20 cellular contexts compared by ENCODE assay signal in genomic region chr17:65287040-65287439, GRCh38.
DNase-seq lines count a peak whose midpoint lies in the region; ATAC-seq and TF ChIP-seq lines count a peak whose summit lies in the region.
"Had no signal": no experiment of that assay in that cellular context is flagged by ENCODE, and none has a peak within 500 bp of the region (broad histone marks: within the 10 kb centered on the region; RNA-seq: fewer than 3 reads in every experiment).

No MANE protein-coding gene starts in this region.

- H3K27ac ChIP-seq in endodermal cell (ENCODE audit: low read depth, low read length) = no peak overlapping the region
- no peak overlapping the region for H3K27ac ChIP-seq in osteoblast (ENCODE audit: low read depth, low read length)
- H3K27ac ChIP-seq in coronary artery = no peak overlapping the region
- H3K27ac ChIP-seq: HL-60, KMS-11, neutrophil, skin epidermis, transverse colon had no signal

- H3K36me3 ChIP-seq in endodermal cell (ENCODE audit: control insufficient read depth, insufficient read depth, low read length) (no peaks in the 10 kb centered on the region), osteoblast (ENCODE audit: insufficient read depth, low read length) (no peaks in the 10 kb centered on the region)
- H3K36me3 ChIP-seq: neutrophil, transverse colon had no signal

- H3K27me3 ChIP-seq in endodermal cell (ENCODE audit: control insufficient read depth, insufficient read depth, low read length, poor library complexity, severe bottlenecking) (no peaks in the 10 kb centered on the region), osteoblast (ENCODE audit: insufficient read depth, low read length) (no peaks in the 10 kb centered on the region)
- H3K27me3 ChIP-seq: neutrophil, transverse colon had no signal

- no peaks in the 10 kb centered on the region for H3K4me1 ChIP-seq in endodermal cell (ENCODE audit: control insufficient read depth, insufficient read depth, low read length)
- peaks cover 13% of the 10 kb centered on the region for H3K4me1 ChIP-seq in osteoblast (ENCODE audit: insufficient read depth, low read length)

- no peak overlapping the region for H3K27ac Mint-ChIP-seq in endodermal cell
- no peak overlapping the region for H3K27ac Mint-ChIP-seq in activated naive CD8-positive, alpha-beta T cell treated with anti-CD3 and anti-CD28 coated beads, Interleukin-2, amount 50 U/mL, for 24 hours
- H3K27ac Mint-ChIP-seq: stimulated activated naive B cell treated with anti-CD40 and anti-IgM and Interleukin-4, amounts not matched to agents 10 μg/mL and 1 μg/mL and 100 μg/mL, for 72 hours; T-helper 2 cell treated with Interferon-gamma antibody and Interleukin-4, amounts not matched to agents 5 μg/mL and 100 μg/mL, for 36 hours had no signal

- no peaks in the 10 kb centered on the region for H3K36me3 Mint-ChIP-seq in endodermal cell (ENCODE audit: low read depth)
- H3K36me3 Mint-ChIP-seq in activated naive CD8-positive, alpha-beta T cell treated with anti-CD3 and anti-CD28 coated beads, Interleukin-2, amount 50 U/mL, for 24 hours (ENCODE audit: low read depth) = no peaks in the 10 kb centered on the region
- H3K36me3 Mint-ChIP-seq: stimulated activated naive B cell treated with anti-CD40 and anti-IgM and Interleukin-4, amounts not matched to agents 10 μg/mL and 1 μg/mL and 100 μg/mL, for 72 hours had no signal

- H3K27me3 Mint-ChIP-seq in endodermal cell (ENCODE audit: insufficient read depth) = peaks cover 4% of the 10 kb centered on the region
- H3K27me3 Mint-ChIP-seq in activated naive CD8-positive, alpha-beta T cell treated with anti-CD3 and anti-CD28 coated beads, Interleukin-2, amount 50 U/mL, for 24 hours = no peaks in the 10 kb centered on the region

- no peak for ATAC-seq in activated naive CD8-positive, alpha-beta T cell treated with anti-CD3 and anti-CD28 coated beads, Interleukin-2, amount 50 U/mL, for 24 hours
- ATAC-seq in HG03439 (IDR thresholded peaks at IDR 0.05; ENCODE audit: unreplicated experiment) = no peak
- ATAC-seq: stimulated activated naive B cell treated with anti-CD40 and anti-IgM and Interleukin-4, amounts not matched to agents 10 μg/mL and 1 μg/mL and 100 μg/mL, for 72 hours had no signal

- H3K4me2 ChIP-seq in osteoblast (ENCODE audit: insufficient read depth, low read length) = peak overlapping the region; percentile 29
- H3K4me2 ChIP-seq: KMS-11 had no signal

- H3K9ac ChIP-seq in endodermal cell (ENCODE audit: extremely low read depth, low read length, poor library complexity, severe bottlenecking) = no peak overlapping the region
- H3K9ac ChIP-seq: KMS-11 had no signal

- WGBS in endodermal cell (ENCODE audit: insufficient coverage in 1 of 2, insufficient read length in 1 of 2), 2 experiments = 60 to 80% methylated on average over 1 to 4 of the region's 4 CpGs

- no peak for TF ChIP-seq CTCF in endodermal cell (conservative IDR thresholded peaks at IDR 0.05)
- no peak for TF ChIP-seq CTCF in osteoblast (IDR thresholded peaks at IDR 0.05; ENCODE audit: extremely low read depth, low read depth, low read length)
- no peak for TF ChIP-seq CTCF in coronary artery (IDR thresholded peaks at IDR 0.05)

- H3K79me2 ChIP-seq in osteoblast (ENCODE audit: insufficient read depth, low read length) = no peaks in the 10 kb centered on the region

- H3K9me3 ChIP-seq in endodermal cell (ENCODE audit: control insufficient read depth, low read length) = no peaks in the 10 kb centered on the region
- H3K9me3 ChIP-seq in osteoblast (ENCODE audit: low read depth, low read length) = no peaks in the 10 kb centered on the region
- H3K9me3 ChIP-seq: neutrophil, transverse colon had no signal

- H4K20me1 ChIP-seq in osteoblast (ENCODE audit: insufficient read depth, low read length) = no peaks in the 10 kb centered on the region

- H2AFZ ChIP-seq in osteoblast (ENCODE audit: low read length) = no peak overlapping the region

- H3K4me3 Mint-ChIP-seq in endodermal cell = no peak overlapping the region
- no peak overlapping the region for H3K4me3 Mint-ChIP-seq in activated naive CD8-positive, alpha-beta T cell treated with anti-CD3 and anti-CD28 coated beads, Interleukin-2, amount 50 U/mL, for 24 hours
- H3K4me3 Mint-ChIP-seq: stimulated activated naive B cell treated with anti-CD40 and anti-IgM and Interleukin-4, amounts not matched to agents 10 μg/mL and 1 μg/mL and 100 μg/mL, for 72 hours; T-helper 2 cell treated with Interferon-gamma antibody and Interleukin-4, amounts not matched to agents 5 μg/mL and 100 μg/mL, for 36 hours had no signal

- DNase-seq in AG20443 (ENCODE audit: low spot score) = peak; percentile 76
- peak; percentile 74 for DNase-seq in NCI-H226
- peak; percentile 79 for DNase-seq in endodermal cell
- DNase-seq in osteoblast (ENCODE audit: insufficient read length, low spot score, missing footprints) = peak; percentile 82
- no peak for DNase-seq in activated naive CD8-positive, alpha-beta T cell treated with anti-CD3 and anti-CD28 coated beads, Interleukin-2, amount 50 U/mL, for 24 hours
- DNase-seq in coronary artery (ENCODE audit: low spot score) = no peak
- DNase-seq in activated CD4-positive, CD25-positive, alpha-beta regulatory T cell treated with anti-CD3 and anti-CD28 coated beads, Interleukin-2, amount 50 U/mL, for 72 hours = no peak
- DNase-seq: activated naive CD4-positive, alpha-beta T cell treated with Interleukin-2 at 50 U/mL for 16 hours; COR-L47; effector CD8-positive, alpha-beta T cell; Right ventricle myocardium superior; stimulated activated naive B cell treated with anti-CD40 and anti-IgM and Interleukin-4, amounts not matched to agents 10 μg/mL and 1 μg/mL and 100 μg/mL, for 72 hours; transverse colon had no signal

- H3K9me3 Mint-ChIP-seq in endodermal cell = peaks cover 2% of the 10 kb centered on the region
- no peaks in the 10 kb centered on the region for H3K9me3 Mint-ChIP-seq in activated naive CD8-positive, alpha-beta T cell treated with anti-CD3 and anti-CD28 coated beads, Interleukin-2, amount 50 U/mL, for 24 hours
- H3K9me3 Mint-ChIP-seq: T-helper 2 cell treated with Interferon-gamma antibody and Interleukin-4, amounts not matched to agents 5 μg/mL and 100 μg/mL, for 36 hours had no signal

- peaks cover 4% of the 10 kb centered on the region for H3K4me1 Mint-ChIP-seq in endodermal cell
- no peaks in the 10 kb centered on the region for H3K4me1 Mint-ChIP-seq in activated naive CD8-positive, alpha-beta T cell treated with anti-CD3 and anti-CD28 coated beads, Interleukin-2, amount 50 U/mL, for 24 hours
- H3K4me1 Mint-ChIP-seq: stimulated activated naive B cell treated with anti-CD40 and anti-IgM and Interleukin-4, amounts not matched to agents 10 μg/mL and 1 μg/mL and 100 μg/mL, for 72 hours had no signal

- H3K4me3 ChIP-seq in endodermal cell (ENCODE audit: low read length) (no peak overlapping the region), osteoblast (ENCODE audit: insufficient read depth, low read length) (no peak overlapping the region), coronary artery (no peak overlapping the region)
- H3K4me3 ChIP-seq: lung, skin epidermis, transverse colon had no signal

Comparison
In these comparisons a context has a peak if more than half of its experiments do, and no peak if none do; other contexts are left out.
1. DNase-seq: peak in AG20443 (single experiment), NCI-H226 (single experiment), endodermal cell (single experiment) and osteoblast (single experiment); none in activated naive CD8-positive, alpha-beta T cell treated with anti-CD3 and anti-CD28 coated beads, Interleukin-2, amount 50 U/mL, for 24 hours (single experiment), coronary artery (single experiment) and activated CD4-positive, CD25-positive, alpha-beta regulatory T cell treated with anti-CD3 and anti-CD28 coated beads, Interleukin-2, amount 50 U/mL, for 72 hours (single experiment).